Comparison of ENCODE assay signal across 1 cellular context in the genomic region with DNA sequence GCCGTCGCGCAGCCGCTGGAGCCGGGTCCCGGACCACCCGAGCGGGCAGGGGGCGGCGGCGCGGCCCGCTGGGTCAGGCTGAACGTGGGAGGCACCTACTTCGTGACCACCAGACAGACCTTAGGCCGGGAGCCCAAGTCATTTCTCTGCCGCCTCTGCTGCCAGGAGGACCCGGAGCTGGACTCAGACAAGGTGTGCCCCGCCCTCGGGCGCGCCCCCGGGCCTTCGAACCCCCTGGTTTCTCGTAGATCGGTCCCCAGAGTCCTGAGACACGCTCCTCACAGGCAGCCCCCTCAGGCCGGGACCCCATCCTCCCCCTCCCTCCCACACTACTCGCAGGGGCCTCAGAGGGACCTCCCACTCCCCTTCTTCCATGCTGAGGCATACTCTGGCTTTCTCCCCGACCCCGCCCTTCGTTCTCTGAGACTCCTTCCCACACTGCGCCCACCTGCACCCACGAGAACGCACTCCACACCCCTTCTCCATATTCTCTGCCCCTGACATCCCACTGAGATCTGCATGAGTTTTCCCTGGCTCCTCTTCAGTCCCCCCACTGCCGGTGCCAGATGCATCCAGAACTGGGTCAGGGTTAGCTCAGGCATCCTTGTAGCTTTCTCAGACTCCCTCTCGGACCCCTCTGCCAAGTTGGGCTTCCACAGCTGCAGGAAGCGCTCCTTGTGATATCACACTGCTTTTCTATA.
TF ChIP-seq lines count a peak whose summit lies in the region.

No MANE protein-coding gene starts in this region.

TF ChIP-seq in HepG2, 621 proteins besides CTCF, POLR2A, EP300 and RAD21 (continued from another document):
- TF ChIP-seq, protein P1, sequence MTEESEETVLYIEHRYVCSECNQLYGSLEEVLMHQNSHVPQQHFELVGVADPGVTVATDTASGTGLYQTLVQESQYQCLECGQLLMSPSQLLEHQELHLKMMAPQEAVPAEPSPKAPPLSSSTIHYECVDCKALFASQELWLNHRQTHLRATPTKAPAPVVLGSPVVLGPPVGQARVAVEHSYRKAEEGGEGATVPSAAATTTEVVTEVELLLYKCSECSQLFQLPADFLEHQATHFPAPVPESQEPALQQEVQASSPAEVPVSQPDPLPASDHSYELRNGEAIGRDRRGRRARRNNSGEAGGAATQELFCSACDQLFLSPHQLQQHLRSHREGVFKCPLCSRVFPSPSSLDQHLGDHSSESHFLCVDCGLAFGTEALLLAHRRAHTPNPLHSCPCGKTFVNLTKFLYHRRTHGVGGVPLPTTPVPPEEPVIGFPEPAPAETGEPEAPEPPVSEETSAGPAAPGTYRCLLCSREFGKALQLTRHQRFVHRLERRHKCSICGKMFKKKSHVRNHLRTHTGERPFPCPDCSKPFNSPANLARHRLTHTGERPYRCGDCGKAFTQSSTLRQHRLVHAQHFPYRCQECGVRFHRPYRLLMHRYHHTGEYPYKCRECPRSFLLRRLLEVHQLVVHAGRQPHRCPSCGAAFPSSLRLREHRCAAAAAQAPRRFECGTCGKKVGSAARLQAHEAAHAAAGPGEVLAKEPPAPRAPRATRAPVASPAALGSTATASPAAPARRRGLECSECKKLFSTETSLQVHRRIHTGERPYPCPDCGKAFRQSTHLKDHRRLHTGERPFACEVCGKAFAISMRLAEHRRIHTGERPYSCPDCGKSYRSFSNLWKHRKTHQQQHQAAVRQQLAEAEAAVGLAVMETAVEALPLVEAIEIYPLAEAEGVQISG (CRISPR knock-in tag; IDR thresholded peaks at IDR 0.05), result no peak
- no peak for TF ChIP-seq ZNF331 (CRISPR knock-in tag; IDR thresholded peaks at IDR 0.05)
- no peak for TF ChIP-seq THAP8 (CRISPR knock-in tag; IDR thresholded peaks at IDR 0.05; ENCODE audit: borderline replicate concordance)
- TF ChIP-seq NR2C2 (CRISPR knock-in tag; IDR thresholded peaks at IDR 0.05; ENCODE audit: borderline replicate concordance), result no peak
- no peak for TF ChIP-seq MEF2D (CRISPR knock-in tag; IDR thresholded peaks at IDR 0.05)
- TF ChIP-seq TAF15 (IDR thresholded peaks at IDR 0.05; ENCODE audit: low read depth, low read length, poor library complexity, severe bottlenecking), result no peak
- no peak for TF ChIP-seq ZNF674 (CRISPR knock-in tag; IDR thresholded peaks at IDR 0.05; ENCODE audit: low read depth)
- TF ChIP-seq MZF1 (CRISPR knock-in tag; IDR thresholded peaks at IDR 0.05; ENCODE audit: borderline replicate concordance), result 0 out of 2 replicates have a peak, but pooled peaks have one; percentile 59
- no peak for TF ChIP-seq ZNF724P (CRISPR knock-in tag; IDR thresholded peaks at IDR 0.05; ENCODE audit: borderline replicate concordance)
- no peak for TF ChIP-seq ZBED4 (CRISPR knock-in tag; IDR thresholded peaks at IDR 0.05; ENCODE audit: borderline replicate concordance)
- no peak for TF ChIP-seq SAP130 (CRISPR knock-in tag; IDR thresholded peaks at IDR 0.05; ENCODE audit: low read depth)
- no peak for TF ChIP-seq NR2F2 (IDR thresholded peaks at IDR 0.05; ENCODE audit: borderline replicate concordance, low read depth)
- no peak for TF ChIP-seq ZNF709 (CRISPR knock-in tag; IDR thresholded peaks at IDR 0.05)
- TF ChIP-seq ZNF362 (CRISPR knock-in tag; IDR thresholded peaks at IDR 0.05; ENCODE audit: borderline replicate concordance), result no peak
- TF ChIP-seq ETS1 (CRISPR knock-in tag; IDR thresholded peaks at IDR 0.05), result peak; percentile 67; the same call in 1 of the 2 replicates
- TF ChIP-seq DR1 (CRISPR knock-in tag; IDR thresholded peaks at IDR 0.05), result no peak
- TF ChIP-seq GABPA (IDR thresholded peaks at IDR 0.05; ENCODE audit: low read depth, low read length), result no peak
- TF ChIP-seq GABPA (CRISPR knock-in tag; IDR thresholded peaks at IDR 0.05; ENCODE audit: low read depth), result no peak
- no peak for TF ChIP-seq IRF2 (CRISPR knock-in tag; IDR thresholded peaks at IDR 0.05)
- no peak for TF ChIP-seq TP53 (CRISPR knock-in tag; conservative IDR thresholded peaks at IDR 0.05)
